Comparison of ENCODE assay signal across 8 cellular contexts in the genomic region with DNA sequence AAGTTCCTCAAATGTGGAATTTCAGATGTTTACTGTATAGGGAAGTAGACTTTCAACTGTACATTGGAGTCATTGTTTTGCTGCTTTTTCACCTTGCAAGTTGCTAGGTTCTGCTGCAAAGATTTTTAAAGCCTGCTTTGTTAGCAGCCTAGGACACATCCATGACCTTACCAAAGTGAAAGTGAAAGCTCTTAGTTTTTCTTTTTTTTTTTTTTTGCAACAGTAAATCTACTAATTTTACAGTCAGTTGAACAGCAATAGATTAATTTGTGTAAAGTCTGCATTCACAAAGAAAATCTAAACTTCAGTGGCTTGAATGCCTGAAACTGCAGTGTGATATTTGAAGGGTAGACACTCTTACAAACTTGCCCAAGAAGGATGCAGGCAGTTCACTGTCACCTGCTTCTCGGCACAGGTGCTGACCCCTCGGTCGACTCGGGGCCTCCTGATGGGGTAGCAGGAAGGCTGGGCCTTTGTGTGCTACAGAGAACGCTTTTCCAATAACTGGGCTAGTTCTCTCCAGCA. TPM values are rescaled to one million over a fixed set of nuclear protein-coding genes. Genes with fewer than 3 reads are reported as not detected.
DNase-seq lines count a peak whose midpoint lies in the region; ATAC-seq and TF ChIP-seq lines count a peak whose summit lies in the region.

No MANE protein-coding gene starts in this region.

- CTCF ChIA-PET in HEK293 (lab: Yijun Ruan, JAX) = interaction anchor here (0.7 to 0.9 kb wide), 2 partner anchors 29 to 225 kb away, joined by 3 to 5 read pairs; no protein-coding TSS in a partner anchor

- no peaks in the 10 kb centered on the region for H4K20me1 ChIP-seq in BLaER1

- H3K36me3 ChIP-seq in BLaER1 (no peaks in the 10 kb centered on the region), HEK293 (ENCODE audit: control insufficient read depth in 2 of 2, insufficient read depth in 1 of 2, low read length in 2 of 2) (no peaks in the 10 kb centered on the region), muscle layer of colon (ENCODE audit: insufficient read depth, low read length) (no peaks in the 10 kb centered on the region)

- intact Hi-C loops in cardiac septum (cut with DNase I) = no loop called here

- POLR2A ChIA-PET in HEK293 (lab: Yijun Ruan, JAX) = no interaction called here

- no peaks in the 10 kb centered on the region for H3K9me3 ChIP-seq in BLaER1
- no peaks in the 10 kb centered on the region for H3K9me3 ChIP-seq in HEK293 (ENCODE audit: control insufficient read depth, insufficient read depth, low read depth, low read length)
- H3K9me3 ChIP-seq in muscle layer of colon (ENCODE audit: low read length) = no peaks in the 10 kb centered on the region

- H3K4me1 ChIP-seq in BLaER1 (peaks cover 33% of the 10 kb centered on the region), HEK293 (ENCODE audit: control insufficient read depth, insufficient read depth, low read length) (peaks cover 3% of the 10 kb centered on the region; the same call in 1 of the 2 replicates), muscle layer of colon (ENCODE audit: insufficient read depth, low read length) (peaks cover 29% of the 10 kb centered on the region)

- peaks cover 0 to 5% of the 10 kb centered on the region in 2 donors for H3K9me3 Mint-ChIP-seq in activated naive CD4-positive, alpha-beta T cell treated with anti-CD3 and anti-CD28 coated beads, Interleukin-2, amount 50 U/mL, for 72 hours

- H3K4me3 ChIP-seq in BLaER1 = peak overlapping the region; percentile 60
- no peak overlapping the region for H3K4me3 ChIP-seq in HEK293 (ENCODE audit: low read depth, low read length)
- H3K4me3 ChIP-seq in muscle layer of colon (ENCODE audit: low read depth in 1 of 2, low read length in 2 of 2) = peak overlapping the region; percentile 12 to 26

- H3K9ac ChIP-seq in BLaER1 (peak overlapping the region; percentile 76), muscle layer of colon (ENCODE audit: low read length) (no peak overlapping the region)

- no peak for TF ChIP-seq CTCF in HEK293 (tag by site-specific recombination; IDR thresholded peaks at IDR 0.05)

- H3K36me3 Mint-ChIP-seq in activated naive CD4-positive, alpha-beta T cell treated with anti-CD3 and anti-CD28 coated beads, Interleukin-2, amount 50 U/mL, for 72 hours = peaks cover 0 to 10% of the 10 kb centered on the region in 2 donors

- peak in 1 of 2 donors; percentile 18 for DNase-seq in activated naive CD4-positive, alpha-beta T cell treated with anti-CD3 and anti-CD28 coated beads, Interleukin-2, amount 50 U/mL, for 72 hours (ENCODE audit: low spot score in 2 of 2)
- no peak for DNase-seq in AG08395 (ENCODE audit: low spot score)
- DNase-seq in cardiac septum (ENCODE audit: low spot score) = no peak
- no peak for DNase-seq in HPDE6-E6E7 (ENCODE audit: extremely low spot score)

- peak; percentile 44 to 64 for ATAC-seq in activated naive CD4-positive, alpha-beta T cell treated with anti-CD3 and anti-CD28 coated beads, Interleukin-2, amount 50 U/mL, for 72 hours
- no peak for ATAC-seq in GM21717 (IDR thresholded peaks at IDR 0.05; ENCODE audit: unreplicated experiment)

- H3K27ac Mint-ChIP-seq in activated naive CD4-positive, alpha-beta T cell treated with anti-CD3 and anti-CD28 coated beads, Interleukin-2, amount 50 U/mL, for 72 hours = peak overlapping the region; percentile 93 to 99

- peak overlapping the region; percentile 92 for H3K4me2 ChIP-seq in BLaER1

- H3K27me3 ChIP-seq in BLaER1 = no peaks in the 10 kb centered on the region
- no peaks in the 10 kb centered on the region for H3K27me3 ChIP-seq in muscle layer of colon (ENCODE audit: control insufficient read depth in 1 of 2, insufficient read depth in 2 of 2, low read length in 2 of 2)

- H3K27ac ChIP-seq in BLaER1 = peak overlapping the region; percentile 81
- H3K27ac ChIP-seq in HEK293 (ENCODE audit: extremely low read depth, low read depth, low read length) = no peak overlapping the region
- no peak overlapping the region for H3K27ac ChIP-seq in muscle layer of colon (ENCODE audit: low read depth, low read length)

TF ChIP-seq in HEK293, 187 proteins besides CTCF, POLR2A, EP300 and RAD21:
- TF ChIP-seq ZNF776 (tag by site-specific recombination; IDR thresholded peaks at IDR 0.05; ENCODE audit: borderline replicate concordance) (no peak), ZNF335 (tag by site-specific recombination; conservative IDR thresholded peaks at IDR 0.05) (peak; percentile 30; the same call in 1 of the 2 replicates), EGR2 (tag by site-specific recombination; IDR thresholded peaks at IDR 0.05; ENCODE audit: low read depth) (no peak)

RNA-seq across cellular contexts. Expression of a gene that starts 5.0 kb away (rescaled TPM):
- 10 to 100 TPM; 34.7 to 49.7 TPM for total RNA-seq in activated naive CD4-positive, alpha-beta T cell treated with anti-CD3 and anti-CD28 coated beads, Interleukin-2, amount 50 U/mL, for 72 hours
- 83.8 TPM for total RNA-seq in cardiac septum

RNA-seq across cellular contexts. Expression of a gene that starts 31.0 kb away (rescaled TPM):
- total RNA-seq in activated naive CD4-positive, alpha-beta T cell treated with anti-CD3 and anti-CD28 coated beads, Interleukin-2, amount 50 U/mL, for 72 hours = 100 to 1,000 TPM; 133 to 190 TPM
- total RNA-seq in cardiac septum = 167 TPM
